In genomic region chr3:99891610-99892285, GRCh38 we compare ENCODE assay signal across 29 cellular contexts.
"Had no signal": no experiment of that assay in that cellular context is flagged by ENCODE, and none has a peak within 500 bp of the region (broad histone marks: within the 10 kb centered on the region; RNA-seq: fewer than 3 reads in every experiment).

No MANE protein-coding gene starts in this region.

- H3K27me3 ChIP-seq: left lung, neural progenitor cell, neutrophil, spleen, suprapubic skin, tibial artery, upper lobe of right lung had no signal

- H3K4me3 ChIP-seq: left lung, lower lobe of right lung, neural progenitor cell, skin epidermis, spleen, suprapubic skin, thoracic aorta, tibial artery, upper lobe of right lung had no signal

- H3K9ac ChIP-seq: neural progenitor cell, parathyroid adenoma had no signal

- H3K9me3 ChIP-seq: left lung, lower lobe of right lung, neutrophil, spleen, suprapubic skin, thoracic aorta, tibial artery, upper lobe of right lung had no signal

- H3K4me1 Mint-ChIP-seq: natural killer cell had no signal

- H3K27me3 Mint-ChIP-seq: naive B cell; stimulated activated naive CD8-positive, alpha-beta T cell treated with anti-CD3 and anti-CD28 coated beads, Interleukin-15, Interleukin-2, amounts not matched to agents 100 ng/mL and 50 ng/mL, for 24 hours had no signal

- H3K4me1 ChIP-seq: lower lobe of right lung, neural progenitor cell, suprapubic skin, upper lobe of right lung had no signal

- H3K27ac Mint-ChIP-seq: mesothelial cell of epicardium; natural killer cell; neural progenitor cell; stimulated activated effector memory CD8-positive, alpha-beta T cell treated with anti-CD3 and anti-CD28 coated beads, Interleukin-12 subunit alpha, Interleukin-12 subunit beta, amount 100 ng/mL, for 72 hours; stimulated activated naive CD8-positive, alpha-beta T cell treated with anti-CD3 and anti-CD28 coated beads, Interleukin-15, Interleukin-2, amounts not matched to agents 100 ng/mL and 50 ng/mL, for 24 hours had no signal

- H3K79me2 ChIP-seq: parathyroid adenoma had no signal

- H3K9me3 Mint-ChIP-seq: natural killer cell; neural progenitor cell; stimulated activated effector memory CD8-positive, alpha-beta T cell treated with anti-CD3 and anti-CD28 coated beads, Interleukin-12 subunit alpha, Interleukin-12 subunit beta, amount 100 ng/mL, for 72 hours had no signal

- ATAC-seq: left colon; left lung; lower lobe of right lung; natural killer cell; right cardiac atrium; sciatic nerve; stimulated activated effector memory CD8-positive, alpha-beta T cell treated with anti-CD3 and anti-CD28 coated beads, Interleukin-12 subunit alpha, Interleukin-12 subunit beta, amount 100 ng/mL, for 72 hours; upper lobe of right lung had no signal

- H3K27ac ChIP-seq: left lung, lower lobe of right lung, neural progenitor cell, neutrophil, parathyroid adenoma, skin epidermis, spleen, suprapubic skin, thoracic aorta, tibial artery, upper lobe of right lung had no signal

- H3K4me2 ChIP-seq: neural progenitor cell had no signal

- H3K36me3 Mint-ChIP-seq: natural killer cell; neural progenitor cell; stimulated activated effector memory CD8-positive, alpha-beta T cell treated with anti-CD3 and anti-CD28 coated beads, Interleukin-12 subunit alpha, Interleukin-12 subunit beta, amount 100 ng/mL, for 72 hours had no signal

- H3K36me3 ChIP-seq: left lung, lower lobe of right lung, neural progenitor cell, neutrophil, spleen, suprapubic skin, thoracic aorta, tibial artery, upper lobe of right lung had no signal

- DNase-seq: hippocampal formation; kidney; left colon; left lung; lower lobe of right lung; mammary epithelial cell; mesendoderm; naive B cell; natural killer cell; nephron progenitor cell; occipital lobe; retina; right cardiac atrium; spleen; stimulated activated CD4-positive, alpha-beta T cell treated with anti-CD3 and anti-CD28 coated beads, Interleukin-4, amount 100 ng/mL, for 24 hours; stimulated activated naive CD4-positive, alpha-beta T cell; tibial artery; trophoblast cell; upper lobe of right lung had no signal

- H2AFZ ChIP-seq: neural progenitor cell had no signal

- H3K4me3 Mint-ChIP-seq: mesothelial cell of epicardium; naive B cell; natural killer cell; nephron progenitor cell; neural progenitor cell; stimulated activated effector memory CD8-positive, alpha-beta T cell treated with anti-CD3 and anti-CD28 coated beads, Interleukin-12 subunit alpha, Interleukin-12 subunit beta, amount 100 ng/mL, for 72 hours; stimulated activated naive CD8-positive, alpha-beta T cell treated with anti-CD3 and anti-CD28 coated beads, Interleukin-15, Interleukin-2, amounts not matched to agents 100 ng/mL and 50 ng/mL, for 24 hours had no signal
